ENCODE assay signal across 19 cellular contexts in genomic region chr5:133117166-133117929, GRCh38.
DNase-seq lines count a peak whose midpoint lies in the region; ATAC-seq and TF ChIP-seq lines count a peak whose summit lies in the region.
"Had no signal": no experiment of that assay in that cellular context is flagged by ENCODE, and none has a peak within 500 bp of the region (broad histone marks: within the 10 kb centered on the region; RNA-seq: fewer than 3 reads in every experiment).

No MANE protein-coding gene starts in this region.

- CTCF ChIA-PET in HEK293T (lab: Yijun Ruan, JAX), result interaction anchor here (1.4 to 1.7 kb wide), 2 partner anchors 130 to 170 kb away, joined by 4 to 5 read pairs; no protein-coding TSS in a partner anchor

- H3K27ac Mint-ChIP-seq in stimulated activated memory B cell treated with anti-CD40 and anti-IgM and Interleukin-4, amounts not matched to agents 10 μg/mL and 1 μg/mL and 100 μg/mL, for 72 hours, result peak overlapping the region; percentile 28
- H3K27ac Mint-ChIP-seq: CD4-positive, alpha-beta memory T cell had no signal

- H3K36me3 Mint-ChIP-seq in stimulated activated memory B cell treated with anti-CD40 and anti-IgM and Interleukin-4, amounts not matched to agents 10 μg/mL and 1 μg/mL and 100 μg/mL, for 72 hours, result no peaks in the 10 kb centered on the region
- H3K36me3 Mint-ChIP-seq: CD4-positive, alpha-beta memory T cell; IgD-negative memory B cell had no signal

- ATAC-seq in stimulated activated memory B cell treated with anti-CD40 and anti-IgM and Interleukin-4, amounts not matched to agents 10 μg/mL and 1 μg/mL and 100 μg/mL, for 72 hours, result no peak
- ATAC-seq in HG02973 (IDR thresholded peaks at IDR 0.05; ENCODE audit: unreplicated experiment) (no peak), HG03378 (IDR thresholded peaks at IDR 0.05; ENCODE audit: unreplicated experiment) (no peak)
- ATAC-seq: HCT116 had no signal

- H3K4me1 Mint-ChIP-seq in stimulated activated memory B cell treated with anti-CD40 and anti-IgM and Interleukin-4, amounts not matched to agents 10 μg/mL and 1 μg/mL and 100 μg/mL, for 72 hours, result peaks cover 40% of the 10 kb centered on the region

- H3K4me3 Mint-ChIP-seq in stimulated activated memory B cell treated with anti-CD40 and anti-IgM and Interleukin-4, amounts not matched to agents 10 μg/mL and 1 μg/mL and 100 μg/mL, for 72 hours, result no peak overlapping the region
- H3K4me3 Mint-ChIP-seq: CD4-positive, alpha-beta memory T cell; IgD-negative memory B cell had no signal

- no peaks in the 10 kb centered on the region for H3K27me3 Mint-ChIP-seq in stimulated activated memory B cell treated with anti-CD40 and anti-IgM and Interleukin-4, amounts not matched to agents 10 μg/mL and 1 μg/mL and 100 μg/mL, for 72 hours
- H3K27me3 Mint-ChIP-seq: CD4-positive, alpha-beta memory T cell; IgD-negative memory B cell had no signal

- POLR2A ChIA-PET in HEK293T (lab: Yijun Ruan, JAX), result no interaction called here

- DNase-seq in DMS 273 (lab: John Stamatoyannopoulos, UW; ENCODE audit: unreplicated experiment), result peak; percentile 46
- DNase-seq in DMS 273 treated with DMSO at 0.1 percent for 48 hours (lab: John Stamatoyannopoulos, UW), result no peak
- peak; percentile 2 for DNase-seq in HEK293T (ENCODE audit: extremely low spot score)
- peak; percentile 34 for DNase-seq in myocyte (ENCODE audit: low read depth)
- DNase-seq in stimulated activated CD4-positive, alpha-beta T cell treated with anti-CD3 and anti-CD28 coated beads, Interleukin-2, amount 100 ng/mL, for 24 hours, result no peak
- DNase-seq: Caco-2; CD4-positive, alpha-beta memory T cell; DMS153; GOT3; NCI-H1105; NCI-H2029 treated with DMSO at 0.1 percent for 48 hours; NCI-H226; NCI-H510A treated with DMSO at 0.1 percent for 48 hours; NCI-H82 had no signal

- H3K9me3 Mint-ChIP-seq in stimulated activated memory B cell treated with anti-CD40 and anti-IgM and Interleukin-4, amounts not matched to agents 10 μg/mL and 1 μg/mL and 100 μg/mL, for 72 hours, result no peaks in the 10 kb centered on the region
- H3K9me3 Mint-ChIP-seq: CD4-positive, alpha-beta memory T cell; IgD-negative memory B cell had no signal

TF ChIP-seq in HEK293T, 16 proteins besides CTCF, POLR2A, EP300 and RAD21:
- TF ChIP-seq ARNT (IDR thresholded peaks at IDR 0.05) (no peak), CTBP1 (IDR thresholded peaks at IDR 0.05; ENCODE audit: borderline replicate concordance) (no peak), L3MBTL2 (conservative IDR thresholded peaks at IDR 0.05) (no peak), ZNF384 (IDR thresholded peaks at IDR 0.05) (no peak), HDGF (IDR thresholded peaks at IDR 0.05; ENCODE audit: borderline replicate concordance) (no peak), FOXM1 (IDR thresholded peaks at IDR 0.05; ENCODE audit: borderline replicate concordance) (no peak), ELF4 (IDR thresholded peaks at IDR 0.05) (no peak), TARDBP (IDR thresholded peaks at IDR 0.05) (no peak), BHLHE40 (IDR thresholded peaks at IDR 0.05; ENCODE audit: borderline replicate concordance) (no peak), FOXK2 (IDR thresholded peaks at IDR 0.05) (no peak), SUZ12 (IDR thresholded peaks at IDR 0.05) (no peak), PKNOX1 (IDR thresholded peaks at IDR 0.05) (no peak), LEF1 (IDR thresholded peaks at IDR 0.05; ENCODE audit: borderline replicate concordance) (no peak), NFRKB (IDR thresholded peaks at IDR 0.05) (no peak), SP1 (IDR thresholded peaks at IDR 0.05) (no peak), FOXA1 (IDR thresholded peaks at IDR 0.05) (no peak)

Comparison
In these comparisons a context has a peak if more than half of its experiments do, and no peak if none do; other contexts are left out.
1. DNase-seq: peak in DMS 273 (single experiment), HEK293T (single experiment) and myocyte (single experiment); none in DMS 273 treated with DMSO at 0.1 percent for 48 hours (single experiment) and stimulated activated CD4-positive, alpha-beta T cell treated with anti-CD3 and anti-CD28 coated beads, Interleukin-2, amount 100 ng/mL, for 24 hours (0 of 2).